12 cellular contexts compared by ENCODE assay signal in the genomic region with DNA sequence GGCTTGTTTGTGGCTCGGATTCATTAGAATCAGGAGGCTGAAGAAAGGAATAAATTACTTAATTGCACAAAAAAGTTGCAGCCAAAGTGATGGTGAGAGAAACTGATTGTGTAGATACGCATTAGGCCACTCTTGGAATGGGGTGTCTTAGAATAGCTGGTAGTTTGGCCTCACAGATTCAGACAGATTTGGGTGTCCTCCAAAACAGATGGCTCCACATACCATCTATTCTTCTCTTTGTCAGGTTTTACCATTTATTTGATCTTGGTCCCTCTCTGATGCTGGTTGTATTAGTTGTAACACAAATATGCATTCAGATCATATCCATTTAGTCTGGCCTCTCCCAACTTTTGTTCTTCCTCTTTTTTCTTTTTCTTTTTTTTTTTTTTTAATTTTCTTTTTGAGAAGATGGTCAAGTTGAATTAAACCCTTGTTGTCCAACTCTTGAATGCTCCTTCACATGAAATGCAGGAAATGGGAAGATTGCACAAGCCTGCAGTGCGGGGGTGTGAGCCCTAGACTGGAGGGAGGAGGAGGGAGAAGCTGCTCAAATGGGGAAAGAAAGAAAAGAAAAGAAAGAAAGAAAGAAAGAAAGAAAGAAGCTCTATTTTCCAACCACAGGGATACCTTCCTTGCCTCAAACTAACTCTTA.
A peak's percentile ranks its signal among the peaks of the same experiment; 100 is the strongest.
DNase-seq lines count a peak whose midpoint lies in the region; ATAC-seq, FAIRE-seq and TF ChIP-seq lines count a peak whose summit lies in the region.
"Had no signal": no experiment of that assay in that cellular context is flagged by ENCODE, and none has a peak within 500 bp of the region (broad histone marks: within the 10 kb centered on the region; RNA-seq: fewer than 3 reads in every experiment).

No MANE protein-coding gene starts in this region.

- no peaks in the 10 kb centered on the region for H3K79me2 ChIP-seq in keratinocyte (ENCODE audit: control insufficient read depth, insufficient read depth, low read length)

- peak; percentile 29 for DNase-seq in ACHN
- DNase-seq in HT1080 (ENCODE audit: low read depth) = peak; percentile 62
- DNase-seq in astrocyte of the spinal cord (ENCODE audit: low read depth, low spot score) = peak; percentile 72
- DNase-seq in keratinocyte (ENCODE audit: low read depth, low spot score) = no peak
- DNase-seq in cerebellar nuclear complex (lab: John Stamatoyannopoulos, UW) = no peak
- DNase-seq in iPS-NIHi7 (ENCODE audit: extremely low spot score) = no peak
- no peak for DNase-seq in stimulated activated CD4-positive, alpha-beta T cell treated with anti-CD3 and anti-CD28 coated beads, Interleukin-4, amount 100 ng/mL, for 1 hour
- DNase-seq: activated CD4-positive, alpha-beta T cell treated with anti-CD3 and anti-CD28 coated beads, Interleukin-2, amount 10 ng/mL, durations not matched to agents 24 days and 14 days; activated naive CD8-positive, alpha-beta T cell treated with anti-CD3 and anti-CD28 coated beads, Interleukin-2, amount 10 ng/mL, durations not matched to agents 7 days and 5 days; H7 had no signal

- no peak overlapping the region for H3K4me3 ChIP-seq in astrocyte of the spinal cord (ENCODE audit: low read depth, low read length)
- H3K4me3 ChIP-seq in keratinocyte (ENCODE audit: control insufficient read depth in 2 of 3, extremely low read depth in 1 of 3, insufficient read depth in 2 of 3, low read depth in 1 of 3, low read length in 3 of 3) = no peak overlapping the region

- no peak for TF ChIP-seq CTCF in astrocyte of the spinal cord (IDR thresholded peaks at IDR 0.05; ENCODE audit: low read depth, low read length)
- TF ChIP-seq CTCF in keratinocyte (optimal IDR thresholded peaks at IDR 0.05 in 1 of 3, IDR thresholded peaks at IDR 0.05 in 1 of 3, conservative IDR thresholded peaks at IDR 0.05 in 1 of 3; ENCODE audit: extremely low read depth in 1 of 3, insufficient read depth in 2 of 3, low read length in 3 of 3) = no peak

- no peaks in the 10 kb centered on the region for H4K20me1 ChIP-seq in keratinocyte (ENCODE audit: control insufficient read depth, extremely low read depth, insufficient read depth, low read length)

- no peaks in the 10 kb centered on the region for H3K9me3 ChIP-seq in keratinocyte (ENCODE audit: control insufficient read depth, low read depth, low read length)

- dilution Hi-C loops in keratinocyte (cut with MboI; ENCODE audit: extremely low pct_ligation_motif_present, low sequenced_read_pairs) = no loop called here

- no peaks in the 10 kb centered on the region for H3K27me3 ChIP-seq in keratinocyte (ENCODE audit: control insufficient read depth, extremely low read depth, insufficient read depth, low read length)

- no peaks in the 10 kb centered on the region for H3K9me1 ChIP-seq in keratinocyte (ENCODE audit: control insufficient read depth, extremely low read depth, insufficient read depth, low read length)

- no peaks in the 10 kb centered on the region for H3K36me3 ChIP-seq in keratinocyte (ENCODE audit: control insufficient read depth in 2 of 2, extremely low read depth in 1 of 2, insufficient read depth in 2 of 2, low read length in 2 of 2)

- H2AFZ ChIP-seq in keratinocyte (ENCODE audit: control insufficient read depth, low read length) = no peak overlapping the region

- H3K27ac ChIP-seq in keratinocyte (ENCODE audit: control insufficient read depth, insufficient read depth, low read length) = no peak overlapping the region
- H3K27ac ChIP-seq: C4-2B had no signal

- no peak for ATAC-seq in HG02870 (IDR thresholded peaks at IDR 0.05; ENCODE audit: unreplicated experiment)

- in situ Hi-C loops in ACHN (cut with HindIII; ENCODE audit: low pct_ligation_motif_present, low pct_unique_long_range_greater_than_20kb, low sequenced_read_pairs) (no loop called here), astrocyte of the spinal cord (cut with HindIII; ENCODE audit: low sequenced_read_pairs) (no loop called here)

- no peak for FAIRE-seq in keratinocyte (lab: Jason Lieb, UNC)

- H3K4me1 ChIP-seq in keratinocyte (ENCODE audit: control insufficient read depth, extremely low read depth, insufficient read depth, low read length) = peaks cover 6% of the 10 kb centered on the region

- H3K4me2 ChIP-seq in keratinocyte (ENCODE audit: control insufficient read depth, extremely low read depth, insufficient read depth, low read depth, low read length) = peak overlapping the region; percentile 49

- no peak overlapping the region for H3K9ac ChIP-seq in keratinocyte (ENCODE audit: control insufficient read depth, extremely low read depth, insufficient read depth, low read length)

Comparison
In these comparisons a context has a peak if more than half of its experiments do, and no peak if none do; other contexts are left out.
1. DNase-seq: peak in ACHN (single experiment), HT1080 (single experiment) and astrocyte of the spinal cord (single experiment); none in keratinocyte (single experiment), cerebellar nuclear complex (0 of 2), iPS-NIHi7 (single experiment) and stimulated activated CD4-positive, alpha-beta T cell treated with anti-CD3 and anti-CD28 coated beads, Interleukin-4, amount 100 ng/mL, for 1 hour (single experiment).